ENCODE assay signal across 1 cellular context in the genomic region with DNA sequence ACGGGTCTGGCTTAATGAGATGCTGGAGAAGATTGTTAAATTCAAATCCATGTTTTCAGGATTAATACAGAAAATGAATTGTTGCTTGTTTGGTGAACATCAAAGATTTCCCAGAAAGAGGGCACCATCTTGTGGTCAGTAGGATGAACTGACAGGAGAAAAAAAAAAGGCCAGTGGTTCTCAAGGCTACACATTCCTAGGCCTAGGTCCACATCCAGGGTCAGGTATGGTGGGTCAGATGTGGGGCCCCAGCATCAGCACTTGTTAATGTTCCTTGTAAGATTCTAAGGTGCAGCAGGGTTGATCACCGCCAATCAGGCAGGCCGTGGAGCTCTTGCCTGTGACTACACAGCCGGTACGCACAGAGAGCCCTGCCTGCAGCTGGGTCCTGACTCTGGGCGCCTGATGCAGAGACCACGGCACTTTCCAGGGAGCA.
A peak's percentile ranks its signal among the peaks of the same experiment; 100 is the strongest.
TF ChIP-seq lines count a peak whose summit lies in the region.

No MANE protein-coding gene starts in this region.

TF ChIP-seq in HepG2, 621 proteins besides CTCF, POLR2A, EP300 and RAD21 (continued from another document):
- TF ChIP-seq, protein P1, sequence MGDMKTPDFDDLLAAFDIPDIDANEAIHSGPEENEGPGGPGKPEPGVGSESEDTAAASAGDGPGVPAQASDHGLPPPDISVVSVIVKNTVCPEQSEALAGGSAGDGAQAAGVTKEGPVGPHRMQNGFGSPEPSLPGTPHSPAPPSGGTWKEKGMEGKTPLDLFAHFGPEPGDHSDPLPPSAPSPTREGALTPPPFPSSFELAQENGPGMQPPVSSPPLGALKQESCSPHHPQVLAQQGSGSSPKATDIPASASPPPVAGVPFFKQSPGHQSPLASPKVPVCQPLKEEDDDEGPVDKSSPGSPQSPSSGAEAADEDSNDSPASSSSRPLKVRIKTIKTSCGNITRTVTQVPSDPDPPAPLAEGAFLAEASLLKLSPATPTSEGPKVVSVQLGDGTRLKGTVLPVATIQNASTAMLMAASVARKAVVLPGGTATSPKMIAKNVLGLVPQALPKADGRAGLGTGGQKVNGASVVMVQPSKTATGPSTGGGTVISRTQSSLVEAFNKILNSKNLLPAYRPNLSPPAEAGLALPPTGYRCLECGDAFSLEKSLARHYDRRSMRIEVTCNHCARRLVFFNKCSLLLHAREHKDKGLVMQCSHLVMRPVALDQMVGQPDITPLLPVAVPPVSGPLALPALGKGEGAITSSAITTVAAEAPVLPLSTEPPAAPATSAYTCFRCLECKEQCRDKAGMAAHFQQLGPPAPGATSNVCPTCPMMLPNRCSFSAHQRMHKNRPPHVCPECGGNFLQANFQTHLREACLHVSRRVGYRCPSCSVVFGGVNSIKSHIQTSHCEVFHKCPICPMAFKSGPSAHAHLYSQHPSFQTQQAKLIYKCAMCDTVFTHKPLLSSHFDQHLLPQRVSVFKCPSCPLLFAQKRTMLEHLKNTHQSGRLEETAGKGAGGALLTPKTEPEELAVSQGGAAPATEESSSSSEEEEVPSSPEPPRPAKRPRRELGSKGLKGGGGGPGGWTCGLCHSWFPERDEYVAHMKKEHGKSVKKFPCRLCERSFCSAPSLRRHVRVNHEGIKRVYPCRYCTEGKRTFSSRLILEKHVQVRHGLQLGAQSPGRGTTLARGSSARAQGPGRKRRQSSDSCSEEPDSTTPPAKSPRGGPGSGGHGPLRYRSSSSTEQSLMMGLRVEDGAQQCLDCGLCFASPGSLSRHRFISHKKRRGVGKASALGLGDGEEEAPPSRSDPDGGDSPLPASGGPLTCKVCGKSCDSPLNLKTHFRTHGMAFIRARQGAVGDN (CRISPR knock-in tag; IDR thresholded peaks at IDR 0.05) = peak; percentile 12; the same call in 1 of the 2 replicates
- peak; percentile 86 for TF ChIP-seq STAG1 (CRISPR knock-in tag; IDR thresholded peaks at IDR 0.05)
- 0 out of 2 replicates have a peak, but pooled peaks have one; percentile 17 for TF ChIP-seq ZNF501 (CRISPR knock-in tag; IDR thresholded peaks at IDR 0.05)
- no peak for TF ChIP-seq NR1H2 (CRISPR knock-in tag; IDR thresholded peaks at IDR 0.05; ENCODE audit: borderline replicate concordance, low read depth)
- peak; percentile 70 for TF ChIP-seq SMC3 (IDR thresholded peaks at IDR 0.05; ENCODE audit: low read length)
- TF ChIP-seq, protein P2, sequence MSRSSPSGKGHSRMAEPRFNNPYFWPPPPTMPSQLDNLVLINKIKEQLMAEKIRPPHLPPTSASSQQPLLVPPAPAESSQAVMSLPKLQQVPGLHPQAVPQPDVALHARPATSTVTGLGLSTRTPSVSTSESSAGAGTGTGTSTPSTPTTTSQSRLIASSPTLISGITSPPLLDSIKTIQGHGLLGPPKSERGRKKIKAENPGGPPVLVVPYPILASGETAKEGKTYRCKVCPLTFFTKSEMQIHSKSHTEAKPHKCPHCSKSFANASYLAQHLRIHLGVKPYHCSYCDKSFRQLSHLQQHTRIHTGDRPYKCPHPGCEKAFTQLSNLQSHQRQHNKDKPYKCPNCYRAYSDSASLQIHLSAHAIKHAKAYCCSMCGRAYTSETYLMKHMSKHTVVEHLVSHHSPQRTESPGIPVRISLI (CRISPR knock-in tag; IDR thresholded peaks at IDR 0.05; ENCODE audit: borderline replicate concordance) = peak; percentile 83
- TF ChIP-seq ZNF230 (CRISPR knock-in tag; IDR thresholded peaks at IDR 0.05) = peak; percentile 46; the same call in 1 of the 2 replicates
- peak; percentile 42 for TF ChIP-seq TEAD3 (CRISPR knock-in tag; optimal IDR thresholded peaks at IDR 0.05; ENCODE audit: borderline replicate concordance)
- no peak for TF ChIP-seq BORCS8-MEF2B (CRISPR knock-in tag; IDR thresholded peaks at IDR 0.05)
- TF ChIP-seq ZNF790 (CRISPR knock-in tag; IDR thresholded peaks at IDR 0.05; ENCODE audit: borderline replicate concordance) = no peak
- TF ChIP-seq, protein P3, sequence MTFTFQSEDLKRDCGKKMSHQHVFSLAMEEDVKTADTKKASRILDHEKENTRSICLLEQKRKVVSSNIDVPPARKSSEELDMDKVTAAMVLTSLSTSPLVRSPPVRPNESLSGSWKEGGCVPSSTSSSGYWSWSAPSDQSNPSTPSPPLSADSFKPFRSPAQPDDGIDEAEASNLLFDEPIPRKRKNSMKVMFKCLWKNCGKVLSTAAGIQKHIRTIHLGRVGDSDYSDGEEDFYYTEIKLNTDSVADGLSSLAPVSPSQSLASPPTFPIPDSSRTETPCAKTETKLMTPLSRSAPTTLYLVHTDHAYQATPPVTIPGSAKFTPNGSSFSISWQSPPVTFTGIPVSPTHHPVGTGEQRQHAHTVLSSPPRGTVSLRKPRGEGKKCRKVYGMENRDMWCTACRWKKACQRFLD (CRISPR knock-in tag; IDR thresholded peaks at IDR 0.05; ENCODE audit: borderline replicate concordance) = no peak
- no peak for TF ChIP-seq THYN1 (CRISPR knock-in tag; IDR thresholded peaks at IDR 0.05; ENCODE audit: borderline replicate concordance, low read depth)
- TF ChIP-seq, protein P4, sequence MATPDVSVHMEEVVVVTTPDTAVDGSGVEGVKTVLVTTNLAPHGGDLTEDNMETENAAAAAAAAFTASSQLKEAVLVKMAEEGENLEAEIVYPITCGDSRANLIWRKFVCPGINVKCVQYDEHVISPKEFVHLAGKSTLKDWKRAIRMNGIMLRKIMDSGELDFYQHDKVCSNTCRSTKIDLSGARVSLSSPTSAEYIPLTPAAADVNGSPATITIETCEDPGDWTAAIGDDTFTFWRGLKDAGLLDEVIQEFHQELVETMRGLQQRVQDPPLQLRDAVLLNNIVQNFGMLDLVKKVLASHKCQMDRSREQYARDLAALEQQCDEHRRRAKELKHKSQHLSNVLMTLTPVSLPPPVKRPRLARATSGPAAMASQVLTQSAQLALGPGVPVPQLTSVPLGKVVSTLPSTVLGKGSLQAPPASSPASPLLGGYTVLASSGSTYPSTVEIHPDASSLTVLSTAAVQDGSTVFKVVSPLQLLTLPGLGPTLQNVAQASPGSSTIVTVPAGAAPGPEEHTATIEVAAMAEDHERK (CRISPR knock-in tag; IDR thresholded peaks at IDR 0.05; ENCODE audit: low read depth) = no peak
- TF ChIP-seq, protein P5, sequence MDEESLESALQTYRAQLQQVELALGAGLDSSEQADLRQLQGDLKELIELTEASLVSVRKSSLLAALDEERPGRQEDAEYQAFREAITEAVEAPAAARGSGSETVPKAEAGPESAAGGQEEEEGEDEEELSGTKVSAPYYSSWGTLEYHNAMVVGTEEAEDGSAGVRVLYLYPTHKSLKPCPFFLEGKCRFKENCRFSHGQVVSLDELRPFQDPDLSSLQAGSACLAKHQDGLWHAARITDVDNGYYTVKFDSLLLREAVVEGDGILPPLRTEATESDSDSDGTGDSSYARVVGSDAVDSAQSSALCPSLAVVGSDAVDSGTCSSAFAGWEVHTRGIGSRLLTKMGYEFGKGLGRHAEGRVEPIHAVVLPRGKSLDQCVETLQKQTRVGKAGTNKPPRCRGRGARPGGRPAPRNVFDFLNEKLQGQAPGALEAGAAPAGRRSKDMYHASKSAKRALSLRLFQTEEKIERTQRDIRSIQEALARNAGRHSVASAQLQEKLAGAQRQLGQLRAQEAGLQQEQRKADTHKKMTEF (CRISPR knock-in tag; IDR thresholded peaks at IDR 0.05) = no peak
